16 cellular contexts compared by ENCODE assay signal in genomic region chr10:572066-572465, GRCh38.
"Had no signal": no experiment of that assay in that cellular context is flagged by ENCODE, and none has a peak within 500 bp of the region (broad histone marks: within the 10 kb centered on the region; RNA-seq: fewer than 3 reads in every experiment).

No MANE protein-coding gene starts in this region.

- DNase-seq: activated CD4-positive, alpha-beta T cell treated with anti-CD3 and anti-CD28 coated beads, Interleukin-2, amount 50 U/mL, for 4 hours; activated CD4-positive, CD25-positive, alpha-beta regulatory T cell treated with anti-CD3 and anti-CD28 coated beads, Interleukin-2, amount 50 U/mL, for 72 hours; activated CD8-positive, alpha-beta memory T cell treated with anti-CD3 and anti-CD28 coated beads, Interleukin-2, amount 10 ng/mL, durations not matched to agents 7 days and 5 days; activated effector memory CD4-positive, alpha-beta T cell treated with anti-CD3 and anti-CD28 coated beads, Interleukin-2, amount 50 U/mL, for 16 hours; activated T-cell treated with anti-CD3 and anti-CD28 coated beads, Interleukin-2, amount 50 U/mL, for 24 hours; amniotic stem cell; immature natural killer cell; left cardiac atrium; mucosa of descending colon; occipital lobe; stimulated activated CD4-positive, alpha-beta T cell treated with anti-CD3 and anti-CD28 coated beads, Interleukin-4, amount 100 ng/mL, for 1 hour; stimulated activated CD8-positive, alpha-beta memory T cell treated with anti-CD3 and anti-CD28 coated beads, Interleukin-4, amount 100 ng/mL, for 48 hours had no signal

- H3K9me3 ChIP-seq: mucosa of descending colon had no signal

- H3K4me3 ChIP-seq: breast epithelium, mucosa of descending colon had no signal

- H3K4me1 ChIP-seq: breast epithelium had no signal

- H3K36me3 Mint-ChIP-seq: activated CD8-positive, alpha-beta memory T cell treated with anti-CD3 and anti-CD28 coated beads, Interleukin-2, amount 10 ng/mL, durations not matched to agents 7 days and 5 days; immature natural killer cell; natural killer cell treated with Interleukin-12 subunit alpha and Interleukin-12 subunit beta and Interleukin-15 and Interleukin-18, amount 100 ng/mL, for 72 hours had no signal

- H3K27ac ChIP-seq: breast epithelium had no signal

- H3K36me3 ChIP-seq: breast epithelium had no signal

- H3K4me1 Mint-ChIP-seq: activated CD8-positive, alpha-beta memory T cell treated with anti-CD3 and anti-CD28 coated beads, Interleukin-2, amount 10 ng/mL, durations not matched to agents 7 days and 5 days; immature natural killer cell had no signal

- H3K4me3 Mint-ChIP-seq: activated CD8-positive, alpha-beta memory T cell treated with anti-CD3 and anti-CD28 coated beads, Interleukin-2, amount 10 ng/mL, durations not matched to agents 7 days and 5 days; activated T-cell treated with anti-CD3 and anti-CD28 coated beads, Interleukin-2, amount 50 U/mL, for 24 hours; immature natural killer cell; natural killer cell treated with Interleukin-12 subunit alpha and Interleukin-12 subunit beta and Interleukin-15 and Interleukin-18, amount 100 ng/mL, for 72 hours; stimulated activated naive CD8-positive, alpha-beta T cell treated with anti-CD3 and anti-CD28 coated beads, Interleukin-15, Interleukin-2, amounts not matched to agents 100 ng/mL and 50 ng/mL, for 24 hours had no signal

- H3K27me3 ChIP-seq: breast epithelium had no signal

- H3K27ac Mint-ChIP-seq: activated CD8-positive, alpha-beta memory T cell treated with anti-CD3 and anti-CD28 coated beads, Interleukin-2, amount 10 ng/mL, durations not matched to agents 7 days and 5 days; activated naive CD4-positive, alpha-beta T cell treated with anti-CD3 and anti-CD28 coated beads, Interleukin-2, amount 50 U/mL, for 72 hours; activated T-cell treated with anti-CD3 and anti-CD28 coated beads, Interleukin-2, amount 50 U/mL, for 24 hours; immature natural killer cell; natural killer cell treated with Interleukin-12 subunit alpha and Interleukin-12 subunit beta and Interleukin-15 and Interleukin-18, amount 100 ng/mL, for 72 hours; stimulated activated naive CD8-positive, alpha-beta T cell treated with anti-CD3 and anti-CD28 coated beads, Interleukin-15, Interleukin-2, amounts not matched to agents 100 ng/mL and 50 ng/mL, for 24 hours had no signal

- ATAC-seq: activated CD8-positive, alpha-beta memory T cell treated with anti-CD3 and anti-CD28 coated beads, Interleukin-2, amount 10 ng/mL, durations not matched to agents 7 days and 5 days; activated naive CD4-positive, alpha-beta T cell treated with anti-CD3 and anti-CD28 coated beads, Interleukin-2, amount 50 U/mL, for 72 hours; mucosa of descending colon; natural killer cell treated with Interleukin-12 subunit alpha and Interleukin-12 subunit beta and Interleukin-15 and Interleukin-18, amount 100 ng/mL, for 72 hours had no signal
